9 cellular contexts compared by ENCODE assay signal in the genomic region with DNA sequence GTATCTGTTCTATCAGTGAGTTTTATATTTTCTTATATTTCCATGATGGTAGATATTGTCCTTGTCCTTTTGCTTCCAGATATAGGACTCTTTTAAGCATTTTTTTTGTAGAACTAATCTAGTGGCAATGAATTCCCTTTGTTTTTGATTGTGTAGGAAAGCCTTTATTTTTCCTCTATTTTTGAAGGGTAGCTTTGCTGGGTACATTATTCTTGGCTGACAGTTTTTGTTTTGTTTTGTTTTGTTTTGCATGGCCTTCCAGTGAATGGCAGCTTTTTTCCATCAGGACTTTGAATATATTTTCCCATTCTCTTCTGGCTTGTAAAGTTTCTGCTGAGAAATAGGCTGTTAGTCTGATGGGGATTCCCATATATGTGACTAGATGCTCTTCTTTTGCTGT.
"Had no signal": no experiment of that assay in that cellular context is flagged by ENCODE, and none has a peak within 500 bp of the region (broad histone marks: within the 10 kb centered on the region; RNA-seq: fewer than 3 reads in every experiment).

No MANE protein-coding gene starts in this region.

- H3K27ac Mint-ChIP-seq: GM23338, H9, HFFc6 had no signal

- H3K27ac ChIP-seq: GM23248 had no signal

- ATAC-seq: GM23338, HCT116 had no signal

- H3K9me3 ChIP-seq: HAP-1 had no signal

- H3K36me3 ChIP-seq: HAP-1 had no signal

- H3K4me1 ChIP-seq: HAP-1 had no signal

- H3K4me3 ChIP-seq: GM23248, GM23338, HAP-1 had no signal

- DNase-seq: GM23248, GOT3, H7, H9, HCEC 1CT, HFFc6 had no signal

- H3K4me3 Mint-ChIP-seq: GM23338, H9, HFFc6 had no signal
